ENCODE assay signal across 9 cellular contexts in genomic region chrX:116972362-116972761, GRCh38.
"Had no signal": no experiment of that assay in that cellular context is flagged by ENCODE, and none has a peak within 500 bp of the region (broad histone marks: within the 10 kb centered on the region; RNA-seq: fewer than 3 reads in every experiment).

No MANE protein-coding gene starts in this region.

- H3K9me3 Mint-ChIP-seq: IgD-negative memory B cell had no signal

- H2AFZ ChIP-seq: GM23338 had no signal

- H3K27me3 Mint-ChIP-seq: IgD-negative memory B cell had no signal

- DNase-seq: H9, HCEC 1CT had no signal

- H3K36me3 Mint-ChIP-seq: IgD-negative memory B cell had no signal

- H3K4me1 Mint-ChIP-seq: GM23338, IgD-negative memory B cell had no signal

- H3K4me2 ChIP-seq: GM23338, KMS-11 had no signal

- H3K4me3 ChIP-seq: GM23338 had no signal

- H3K9ac ChIP-seq: KMS-11 had no signal

- H3K27ac Mint-ChIP-seq: GM23338, H9, IgD-negative memory B cell had no signal

- H3K27ac ChIP-seq: HL-60, KMS-11 had no signal

- ATAC-seq: GM23338, HepG2 had no signal

- H3K4me3 Mint-ChIP-seq: GM23338, H9, IgD-negative memory B cell had no signal

- FAIRE-seq: H1, H54, HepG2 had no signal
